In the genomic region with DNA sequence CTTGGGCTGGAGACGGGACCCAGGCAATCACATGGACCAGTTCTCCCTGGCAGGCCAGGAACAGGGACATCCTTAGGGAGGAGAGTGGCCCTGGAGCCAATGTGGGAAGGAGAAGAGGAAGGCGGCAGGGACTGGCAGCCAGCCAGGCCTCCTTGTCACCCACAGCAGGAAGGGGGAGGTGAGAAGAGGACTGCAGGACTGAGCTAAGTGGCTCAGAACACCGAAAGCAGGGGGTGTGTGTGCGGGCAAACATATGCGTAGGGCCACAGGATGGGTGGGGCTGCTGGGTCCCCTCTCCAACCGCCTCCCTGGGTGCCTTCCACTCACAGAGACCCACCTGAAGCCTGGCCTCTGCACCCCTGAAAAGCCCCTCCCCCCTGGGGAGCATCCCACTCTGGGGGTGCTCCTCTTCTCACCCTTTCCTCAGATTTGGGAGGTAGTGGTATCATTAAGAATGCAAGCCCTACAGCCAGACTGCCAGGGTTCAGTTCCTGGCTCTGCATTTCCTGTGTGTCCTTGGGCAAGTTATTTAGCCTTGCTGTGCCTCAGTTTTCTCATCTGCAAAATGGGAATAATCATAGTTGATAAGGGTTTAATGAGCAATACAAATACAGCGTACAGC, we compare ENCODE assay signal across 8 cellular contexts.
A peak's percentile ranks its signal among the peaks of the same experiment; 100 is the strongest.
DNase-seq lines count a peak whose midpoint lies in the region; ATAC-seq lines count a peak whose summit lies in the region.

No MANE protein-coding gene starts in this region.

- DNase-seq in NCI-H1417 (lab: John Stamatoyannopoulos, UW) (peak; percentile 69 to 85 (median 81)), NCI-H1417 treated with DMSO at 0.1 percent for 48 hours (lab: John Stamatoyannopoulos, UW) (no peak), NCI-H2081 treated with DMSO at 0.1 percent for 48 hours (lab: John Stamatoyannopoulos, UW) (peak; percentile 20), midbrain (lab: John Stamatoyannopoulos, UW) (peak; percentile 41), cortex of kidney (lab: John Stamatoyannopoulos, UW) (no peak)
- DNase-seq in activated effector memory CD4-positive, alpha-beta T cell treated with Interleukin-2 at 50 U/mL for 16 hours = peak; percentile 48

- ATAC-seq in GM21619 (IDR thresholded peaks at IDR 0.05; ENCODE audit: unreplicated experiment) (no peak), GM18873 (IDR thresholded peaks at IDR 0.05; ENCODE audit: low FRiP score, unreplicated experiment) (no peak)

Comparison
In these comparisons a context has a peak if more than half of its experiments do, and no peak if none do; other contexts are left out.
1. DNase-seq: peak in NCI-H1417 (3 of 3), NCI-H2081 treated with DMSO at 0.1 percent for 48 hours (single experiment), activated effector memory CD4-positive, alpha-beta T cell treated with Interleukin-2 at 50 U/mL for 16 hours (single experiment) and midbrain (single experiment); none in NCI-H1417 treated with DMSO at 0.1 percent for 48 hours (single experiment) and cortex of kidney (single experiment).